Comparison of ENCODE assay signal across 10 cellular contexts in genomic region chr21:25350056-25350455, GRCh38.
DNase-seq lines count a peak whose midpoint lies in the region; ATAC-seq and TF ChIP-seq lines count a peak whose summit lies in the region.
"Had no signal": no experiment of that assay in that cellular context is flagged by ENCODE, and none has a peak within 500 bp of the region (broad histone marks: within the 10 kb centered on the region; RNA-seq: fewer than 3 reads in every experiment).

No MANE protein-coding gene starts in this region.

- peak in 4 of 7 experiments; percentile 7 to 31 (median 20) for TF ChIP-seq CTCF in body of pancreas (IDR thresholded peaks at IDR 0.05)

- no peak overlapping the region for H2BK120ac ChIP-seq in neuronal stem cell (ENCODE audit: low read depth, low read length)

- H3K36me3 ChIP-seq in body of pancreas (replicated peaks in 1 of 2; ENCODE audit: insufficient read depth in 1 of 2, low read depth in 2 of 2) = no peaks in the 10 kb centered on the region
- H3K36me3 ChIP-seq in neuronal stem cell (replicated peaks in 1 of 2; ENCODE audit: control insufficient read depth in 2 of 2, insufficient read depth in 2 of 2, low read length in 2 of 2) = no peaks in the 10 kb centered on the region
- H3K36me3 ChIP-seq: BLaER1 treated with 17β-estradiol and CSF1 and Interleukin-3, amounts not matched to agents 10 nM and 100 nM had no signal

- no peaks in the 10 kb centered on the region for H3K79me1 ChIP-seq in neuronal stem cell (ENCODE audit: low read depth, low read length)

- no peaks in the 10 kb centered on the region for H3K27me3 ChIP-seq in body of pancreas
- H3K27me3 ChIP-seq in neuronal stem cell (ENCODE audit: control insufficient read depth in 3 of 3, insufficient read depth in 3 of 3, low read depth in 1 of 3, low read length in 3 of 3) = no peaks in the 10 kb centered on the region
- H3K27me3 ChIP-seq: BLaER1 treated with 17β-estradiol and CSF1 and Interleukin-3, amounts not matched to agents 10 nM and 100 nM had no signal

- H2AK5ac ChIP-seq in neuronal stem cell (ENCODE audit: low read depth, low read length) = no peak overlapping the region

- H3K4me3 ChIP-seq in body of pancreas (no peak overlapping the region), neuronal stem cell (ENCODE audit: low read length in 2 of 2) (no peak overlapping the region)
- H3K4me3 ChIP-seq: BLaER1 treated with 17β-estradiol and CSF1 and Interleukin-3, amounts not matched to agents 10 nM and 100 nM; lung had no signal

- no peaks in the 10 kb centered on the region for H3K4me1 ChIP-seq in body of pancreas
- no peaks in the 10 kb centered on the region for H3K4me1 ChIP-seq in neuronal stem cell (ENCODE audit: control insufficient read depth in 2 of 2, insufficient read depth in 1 of 2, low read depth in 1 of 2, low read length in 2 of 2)

- no peak overlapping the region for H2AFZ ChIP-seq in neuronal stem cell (ENCODE audit: low read length)

- TF ChIP-seq POLR2A in body of pancreas (IDR thresholded peaks at IDR 0.05) = no peak

- 62 to 69% methylated on average over 6 of the region's 6 CpGs for WGBS in body of pancreas, 2 donors
- WGBS in neuronal stem cell (ENCODE audit: extremely low coverage in 2 of 2, insufficient read length in 2 of 2, insufficient replicate concordance in 1 of 2), 2 donors = no CpG with 5 or more reads among the region's 6 CpGs

- intact Hi-C loops in body of pancreas (cut with DNase I) = no loop called here

- no peak overlapping the region for H3K4me2 ChIP-seq in neuronal stem cell (ENCODE audit: insufficient read depth, low read length, poor library complexity, severe bottlenecking)

- no peak overlapping the region for H4K91ac ChIP-seq in neuronal stem cell (ENCODE audit: low read depth, low read length, poor library complexity)

- H2BK5ac ChIP-seq in neuronal stem cell (ENCODE audit: low read length) = no peak overlapping the region

- H4K8ac ChIP-seq in neuronal stem cell (ENCODE audit: low read depth, low read length) = no peak overlapping the region

- DNase-seq in NCI-H748 (lab: John Stamatoyannopoulos, UW; ENCODE audit: unreplicated experiment) (peak; percentile 18), NCI-H748 treated with DMSO at 0.1 percent for 48 hours (lab: John Stamatoyannopoulos, UW) (no peak), NAMALWA (ENCODE audit: low spot score) (peak; percentile 46), body of pancreas (peak; percentile 22 to 53 (median 26)), neuronal stem cell (ENCODE audit: low spot score) (no peak), mesenteric fat pad (ENCODE audit: low spot score) (no peak)
- DNase-seq in stimulated activated CD4-positive, alpha-beta T cell treated with anti-CD3 and anti-CD28 coated beads, Interleukin-2, amount 100 ng/mL, for 24 hours = peak; percentile 39 to 69

- no peak overlapping the region for H3K9ac ChIP-seq in neuronal stem cell (ENCODE audit: low read depth, low read length, poor library complexity)
- H3K9ac ChIP-seq: BLaER1 treated with 17β-estradiol and CSF1 and Interleukin-3, amounts not matched to agents 10 nM and 100 nM had no signal

- ATAC-seq in body of pancreas (no peak), GM19452 (IDR thresholded peaks at IDR 0.05; ENCODE audit: unreplicated experiment) (no peak)

- H3K27ac ChIP-seq in body of pancreas (no peak overlapping the region), neuronal stem cell (replicated peaks; ENCODE audit: low read length) (no peak overlapping the region)
- H3K27ac ChIP-seq: BLaER1 treated with 17β-estradiol and CSF1 and Interleukin-3, amounts not matched to agents 10 nM and 100 nM had no signal

- no peaks in the 10 kb centered on the region for H3K9me3 ChIP-seq in body of pancreas
- no peaks in the 10 kb centered on the region for H3K9me3 ChIP-seq in neuronal stem cell (replicated peaks in 1 of 2; ENCODE audit: control insufficient read depth in 2 of 2, insufficient read depth in 1 of 2, low read depth in 1 of 2, low read length in 2 of 2)

- no peak overlapping the region for H2BK12ac ChIP-seq in neuronal stem cell (ENCODE audit: low read length)

- no peak overlapping the region for H3K23ac ChIP-seq in neuronal stem cell (ENCODE audit: low read depth, low read length, poor library complexity)

- no peak overlapping the region for H3K4ac ChIP-seq in neuronal stem cell (ENCODE audit: low read length)

- no peak overlapping the region for H3K14ac ChIP-seq in neuronal stem cell (ENCODE audit: low read length)

- H3K18ac ChIP-seq in neuronal stem cell (ENCODE audit: low read length) = no peak overlapping the region

- H2BK15ac ChIP-seq in neuronal stem cell (ENCODE audit: low read length) = no peak overlapping the region

Comparison
In these comparisons a context has a peak if more than half of its experiments do, and no peak if none do; other contexts are left out.
1. DNase-seq: peak in NCI-H748 (single experiment), NAMALWA (single experiment), body of pancreas (4 of 4) and stimulated activated CD4-positive, alpha-beta T cell treated with anti-CD3 and anti-CD28 coated beads, Interleukin-2, amount 100 ng/mL, for 24 hours (2 of 2); none in NCI-H748 treated with DMSO at 0.1 percent for 48 hours (single experiment), neuronal stem cell (single experiment) and mesenteric fat pad (single experiment).